20 cellular contexts compared by ENCODE assay signal in the genomic region with DNA sequence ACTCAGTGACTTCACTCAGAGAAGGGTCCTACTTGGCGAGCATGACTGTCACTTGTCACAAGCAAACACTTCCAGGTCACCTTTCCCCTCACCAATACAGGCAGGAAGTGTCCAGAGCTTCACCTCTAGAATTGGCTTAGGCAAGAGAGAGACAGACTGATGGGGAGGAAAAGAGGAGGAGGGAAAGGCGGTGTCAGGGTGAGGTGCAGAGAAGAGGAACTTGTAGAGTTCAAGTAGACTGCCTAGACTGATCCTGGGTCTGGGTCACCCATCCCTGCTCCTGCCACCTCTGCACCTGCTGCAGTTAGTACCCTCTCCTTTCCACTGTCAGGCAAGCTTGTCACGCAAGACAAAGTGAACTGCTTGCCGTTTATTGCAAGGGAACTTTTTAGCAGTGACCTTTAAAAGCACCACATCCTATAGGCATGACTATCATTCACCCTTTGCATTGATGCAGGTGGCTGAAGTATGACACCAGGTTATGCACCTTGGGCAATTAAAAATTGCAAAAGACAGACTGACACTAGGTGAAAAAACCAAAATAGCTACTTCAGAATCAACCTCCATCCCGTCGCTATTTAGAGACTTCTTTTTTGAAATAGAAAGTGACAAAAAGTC.
A peak's percentile ranks its signal among the peaks of the same experiment; 100 is the strongest.
DNase-seq lines count a peak whose midpoint lies in the region; ATAC-seq, FAIRE-seq and TF ChIP-seq lines count a peak whose summit lies in the region.
"Had no signal": no experiment of that assay in that cellular context is flagged by ENCODE, and none has a peak within 500 bp of the region (broad histone marks: within the 10 kb centered on the region; RNA-seq: fewer than 3 reads in every experiment).

No MANE protein-coding gene starts in this region.

- no peak overlapping the region for H3K27ac ChIP-seq in HepG2 (ENCODE audit: extremely low read length, insufficient read depth, low read length)
- no peak overlapping the region for H3K27ac ChIP-seq in right lobe of liver
- H3K27ac ChIP-seq in MM.1S (ENCODE audit: low read length), result peak overlapping the region; percentile 79
- H3K27ac ChIP-seq in Peyer's patch, result no peak overlapping the region
- H3K27ac ChIP-seq: breast epithelium, gastrocnemius medialis, left ventricle myocardium inferior, SJCRH30, uterus had no signal

- TF ChIP-seq CTCF in HepG2 (CRISPR knock-in tag; IDR thresholded peaks at IDR 0.05) (no peak), right lobe of liver (IDR thresholded peaks at IDR 0.05) (no peak), MM.1S (IDR thresholded peaks at IDR 0.05; ENCODE audit: low read length) (no peak), Peyer's patch (IDR thresholded peaks at IDR 0.05) (no peak)

- H3K36me3 ChIP-seq in HepG2 (replicated peaks in 1 of 2; ENCODE audit: control insufficient read depth in 1 of 2, insufficient read depth in 2 of 2, low read length in 2 of 2) (no peaks in the 10 kb centered on the region), right lobe of liver (no peaks in the 10 kb centered on the region), MM.1S (replicated peaks; ENCODE audit: insufficient read depth, low read length) (no peaks in the 10 kb centered on the region), Peyer's patch (no peaks in the 10 kb centered on the region)
- H3K36me3 ChIP-seq: breast epithelium, gastrocnemius medialis, left ventricle myocardium inferior, SJCRH30, uterus had no signal

- H3K9me3 ChIP-seq in HepG2 (ENCODE audit: low read length) (no peaks in the 10 kb centered on the region), right lobe of liver (no peaks in the 10 kb centered on the region), MM.1S (replicated peaks; ENCODE audit: insufficient read depth, low read length) (no peaks in the 10 kb centered on the region), Peyer's patch (no peaks in the 10 kb centered on the region)
- H3K9me3 ChIP-seq: breast epithelium, gastrocnemius medialis, left ventricle myocardium inferior, SJCRH30, uterus had no signal

- H3K4me3 ChIP-seq in HepG2 (replicated peaks in 1 of 3; ENCODE audit: insufficient read depth in 1 of 3, low read depth in 2 of 3, low read length in 3 of 3), result no peak overlapping the region
- no peak overlapping the region for H3K4me3 ChIP-seq in right lobe of liver
- peak overlapping the region; percentile 39 for H3K4me3 ChIP-seq in MM.1S (ENCODE audit: low read length)
- no peak overlapping the region for H3K4me3 ChIP-seq in Peyer's patch
- H3K4me3 ChIP-seq: breast epithelium, gastrocnemius medialis, left ventricle myocardium inferior, SJCRH30, uterus had no signal

- H4K20me1 ChIP-seq in HepG2 (ENCODE audit: insufficient read depth, low read length), result no peaks in the 10 kb centered on the region
- no peaks in the 10 kb centered on the region for H4K20me1 ChIP-seq in MM.1S (ENCODE audit: insufficient read depth, low read length)

- no peak for TF ChIP-seq POLR2A in HepG2 (IDR thresholded peaks at IDR 0.05; ENCODE audit: insufficient read depth in 1 of 2, low read depth in 2 of 2, low read length in 2 of 2)
- no peak for TF ChIP-seq POLR2A in right lobe of liver (IDR thresholded peaks at IDR 0.05)
- no peak for TF ChIP-seq POLR2A in Peyer's patch (IDR thresholded peaks at IDR 0.05)

- no TSS peak for BruUV-seq in HepG2 (replicated peaks; lab: Mats Ljungman, UMichigan)

- 0 out of 2 replicates have a peak, but pooled peaks cover 6% of the 10 kb centered on the region for H3K9me2 ChIP-seq in MM.1S (replicated peaks; ENCODE audit: insufficient read depth, low read length)

- intact Hi-C loops in HepG2 (cut with micrococcal nuclease; ENCODE audit: unreplicated experiment), result no loop called here
- intact Hi-C loops in right lobe of liver (cut with DNase I), result no loop called here

- FAIRE-seq in HepG2 (lab: Jason Lieb, UNC), result no peak

- POLR2A ChIA-PET in HepG2 (lab: Yijun Ruan, JAX), result no interaction called here

- H3K27me3 ChIP-seq in HepG2 (ENCODE audit: control insufficient read depth in 1 of 2, insufficient read depth in 2 of 2, low read length in 2 of 2) (no peaks in the 10 kb centered on the region), right lobe of liver (no peaks in the 10 kb centered on the region), MM.1S (replicated peaks; ENCODE audit: insufficient read depth, low read length) (no peaks in the 10 kb centered on the region), Peyer's patch (no peaks in the 10 kb centered on the region)
- H3K27me3 ChIP-seq: breast epithelium, gastrocnemius medialis, SJCRH30, uterus had no signal

- H3K4me1 ChIP-seq in HepG2 (ENCODE audit: insufficient read depth, low read length) (0 out of 2 replicates have a peak, but pooled peaks cover 7% of the 10 kb centered on the region), right lobe of liver (no peaks in the 10 kb centered on the region), MM.1S (ENCODE audit: low read length) (peaks cover 53% of the 10 kb centered on the region), Peyer's patch (no peaks in the 10 kb centered on the region)
- H3K4me1 ChIP-seq: breast epithelium, gastrocnemius medialis, left ventricle myocardium inferior, SJCRH30, uterus had no signal

- DNase-seq in HepG2 (ENCODE audit: low spot score) (no peak), right lobe of liver (no peak), MM.1S (peak; percentile 77), T-helper 1 cell (no peak), anterior cingulate cortex (lab: John Stamatoyannopoulos, UW) (no peak), Peyer's patch (no peak)
- DNase-seq: activated CD4-positive, CD25-positive, alpha-beta regulatory T cell; CD4-positive, CD25-positive, alpha-beta regulatory T cell; DMS79; gastrocnemius medialis; left ventricle myocardium inferior; NCI-H1436 treated with DMSO at 0.1 percent for 48 hours; NCI-H345; nucleus accumbens; SJCRH30; uterus had no signal

- ATAC-seq in HepG2, result no peak
- no peak for ATAC-seq in right lobe of liver
- peak; percentile 85 for ATAC-seq in HG02759 (IDR thresholded peaks at IDR 0.05; ENCODE audit: unreplicated experiment)
- no peak for ATAC-seq in GM21447 (IDR thresholded peaks at IDR 0.05; ENCODE audit: unreplicated experiment)
- ATAC-seq: gastrocnemius medialis, sciatic nerve had no signal

- TF ChIP-seq RAD21 in HepG2 (CRISPR knock-in tag; IDR thresholded peaks at IDR 0.05), result no peak

- H2AFZ ChIP-seq in HepG2 (ENCODE audit: low read length) (no peak overlapping the region), MM.1S (ENCODE audit: low read length) (peak overlapping the region; percentile 69)

- WGBS in HepG2 (ENCODE audit: low lambda C conversion rate), result 18% methylated on average over 6 of the region's 6 CpGs
- WGBS in right lobe of liver (ENCODE audit: insufficient coverage, low coverage, low lambda C conversion rate, missing lambda C conversion rate), result 54% methylated on average over 6 of the region's 6 CpGs

- no peak overlapping the region for H3K4me2 ChIP-seq in HepG2 (ENCODE audit: low read depth, low read length)
- peak overlapping the region; percentile 60 for H3K4me2 ChIP-seq in MM.1S (ENCODE audit: low read depth, low read length)

- TF ChIP-seq EP300 in HepG2 (IDR thresholded peaks at IDR 0.05; ENCODE audit: low read depth in 2 of 2, low read length in 2 of 2), result no peak
- no peak for TF ChIP-seq EP300 in HepG2 (CRISPR knock-in tag; IDR thresholded peaks at IDR 0.05; ENCODE audit: borderline replicate concordance)

- CTCF ChIA-PET in HepG2 (lab: Yijun Ruan, JAX; ENCODE audit: low intra/inter-chr PET ratio, low total read pairs), result no interaction called here

- peaks cover 18% of the 10 kb centered on the region for H3F3A ChIP-seq in MM.1S (ENCODE audit: insufficient read depth, low read length)

- H3K9ac ChIP-seq in HepG2 (ENCODE audit: insufficient read depth, low read depth, low read length), result no peak overlapping the region
- no peak overlapping the region; the same call in 1 of the 2 replicates for H3K9ac ChIP-seq in MM.1S (ENCODE audit: low read length)

- no peaks in the 10 kb centered on the region for H3K79me2 ChIP-seq in HepG2 (ENCODE audit: insufficient read depth, low read length)
- H3K79me2 ChIP-seq in MM.1S (ENCODE audit: low read length), result no peaks in the 10 kb centered on the region

- in situ Hi-C loops in HepG2 (cut with HindIII; ENCODE audit: extremely low pct_ligation_motif_present, low pct_unique_long_range_greater_than_20kb), result no loop called here

TF ChIP-seq in HepG2, 621 proteins besides CTCF, POLR2A, EP300 and RAD21:
- no peak for TF ChIP-seq ZNF549 (CRISPR knock-in tag; IDR thresholded peaks at IDR 0.05)
- no peak for TF ChIP-seq GABPA (IDR thresholded peaks at IDR 0.05; ENCODE audit: low read depth, low read length)
- TF ChIP-seq GABPA (CRISPR knock-in tag; IDR thresholded peaks at IDR 0.05; ENCODE audit: low read depth), result peak; percentile 29; the same call in 1 of the 2 replicates
- peak; percentile 45; the same call in 1 of the 2 replicates for TF ChIP-seq NR2C2 (CRISPR knock-in tag; IDR thresholded peaks at IDR 0.05; ENCODE audit: borderline replicate concordance)
- TF ChIP-seq RORA (CRISPR knock-in tag; IDR thresholded peaks at IDR 0.05), result no peak
